In genomic region chr11:61480936-61481335, GRCh38 we compare ENCODE assay signal across 11 cellular contexts. TPM values are rescaled to one million over a fixed set of nuclear protein-coding genes. Genes with fewer than 3 reads are reported as not detected.
DNase-seq lines count a peak whose midpoint lies in the region; ATAC-seq and TF ChIP-seq lines count a peak whose summit lies in the region.
"Had no signal": no experiment of that assay in that cellular context is flagged by ENCODE, and none has a peak within 500 bp of the region (broad histone marks: within the 10 kb centered on the region; RNA-seq: fewer than 3 reads in every experiment).

No MANE protein-coding gene starts in this region.

- no peaks in the 10 kb centered on the region for H3K9me3 ChIP-seq in parathyroid adenoma (ENCODE audit: control insufficient read depth, low read length)
- H3K9me3 ChIP-seq: adrenal gland had no signal

- H3K9ac ChIP-seq in parathyroid adenoma = no peak overlapping the region

- no peak overlapping the region for H3K27ac Mint-ChIP-seq in activated naive CD4-positive, alpha-beta T cell treated with anti-CD3 and anti-CD28 coated beads, Interleukin-2, amount 50 U/mL, for 72 hours
- H3K27ac Mint-ChIP-seq: naive thymus-derived CD4-positive, alpha-beta T cell had no signal

- no peak overlapping the region for H3K4me3 ChIP-seq in brain microvascular endothelial cell (ENCODE audit: low read depth, low read length)
- H3K4me3 ChIP-seq in parathyroid adenoma (ENCODE audit: low read depth, low read length) = no peak overlapping the region
- H3K4me3 ChIP-seq: adrenal gland had no signal

- H3K27me3 ChIP-seq in brain microvascular endothelial cell (replicated peaks) (no peaks in the 10 kb centered on the region), parathyroid adenoma (ENCODE audit: control insufficient read depth, insufficient read depth, low read length) (no peaks in the 10 kb centered on the region)
- H3K27me3 ChIP-seq: adrenal gland had no signal

- DNase-seq in NCI-H748 (lab: John Stamatoyannopoulos, UW; ENCODE audit: unreplicated experiment) = peak; percentile 81
- DNase-seq in NCI-H748 treated with DMSO at 0.1 percent for 48 hours (lab: John Stamatoyannopoulos, UW) = no peak
- peak; percentile 38 for DNase-seq in NCI-H2171 (lab: John Stamatoyannopoulos, UW)
- DNase-seq in brain microvascular endothelial cell = peak; percentile 16
- no peak for DNase-seq in KG1 (lab: John Stamatoyannopoulos, UW)
- DNase-seq in activated naive CD4-positive, alpha-beta T cell treated with anti-CD3 and anti-CD28 coated beads, Interleukin-2, amount 50 U/mL, for 72 hours (ENCODE audit: low spot score in 2 of 2) = no peak
- DNase-seq: foreskin keratinocyte; naive thymus-derived CD4-positive, alpha-beta T cell had no signal

- H3K36me3 ChIP-seq in brain microvascular endothelial cell (replicated peaks) (no peaks in the 10 kb centered on the region), parathyroid adenoma (ENCODE audit: control insufficient read depth, insufficient read depth, low read length) (no peaks in the 10 kb centered on the region)
- H3K36me3 ChIP-seq: adrenal gland had no signal

- TF ChIP-seq CTCF in brain microvascular endothelial cell (IDR thresholded peaks at IDR 0.05; ENCODE audit: low read depth, low read length, missing control alignments) (no peak), parathyroid adenoma (IDR thresholded peaks at IDR 0.05) (no peak)

- no peaks in the 10 kb centered on the region for H3K79me2 ChIP-seq in parathyroid adenoma

- H2AFZ ChIP-seq in parathyroid adenoma = peak overlapping the region; percentile 15

- no peak for ATAC-seq in GM18873 (IDR thresholded peaks at IDR 0.05; ENCODE audit: low FRiP score, unreplicated experiment)
- ATAC-seq in activated naive CD4-positive, alpha-beta T cell treated with anti-CD3 and anti-CD28 coated beads, Interleukin-2, amount 50 U/mL, for 72 hours = no peak
- ATAC-seq: foreskin keratinocyte; naive thymus-derived CD4-positive, alpha-beta T cell had no signal

- H3K4me2 ChIP-seq in parathyroid adenoma (ENCODE audit: low read length) = no peak overlapping the region

- no peaks in the 10 kb centered on the region for H3K9me3 Mint-ChIP-seq in activated naive CD4-positive, alpha-beta T cell treated with anti-CD3 and anti-CD28 coated beads, Interleukin-2, amount 50 U/mL, for 72 hours
- H3K9me3 Mint-ChIP-seq: naive thymus-derived CD4-positive, alpha-beta T cell had no signal

- in situ Hi-C loops in brain microvascular endothelial cell (cut with HindIII; ENCODE audit: low pct_ligation_motif_present, low sequenced_read_pairs) = no loop called here

- H3K4me1 ChIP-seq in parathyroid adenoma = no peaks in the 10 kb centered on the region
- H3K4me1 ChIP-seq: foreskin keratinocyte had no signal

- no peaks in the 10 kb centered on the region for H3K36me3 Mint-ChIP-seq in activated naive CD4-positive, alpha-beta T cell treated with anti-CD3 and anti-CD28 coated beads, Interleukin-2, amount 50 U/mL, for 72 hours

- H3K27ac ChIP-seq in brain microvascular endothelial cell (no peak overlapping the region), parathyroid adenoma (no peak overlapping the region)
- H3K27ac ChIP-seq: adrenal gland, foreskin keratinocyte had no signal

RNA-seq across cellular contexts. Expression of gene LRRC10B, which starts 27.6 kb away (rescaled TPM):
- total RNA-seq in activated naive CD4-positive, alpha-beta T cell treated with anti-CD3 and anti-CD28 coated beads, Interleukin-2, amount 50 U/mL, for 72 hours = not detected
- total RNA-seq: foreskin keratinocyte; naive thymus-derived CD4-positive, alpha-beta T cell had no signal

RNA-seq across cellular contexts. Expression of gene SDHAF2, which starts 51.0 kb away (rescaled TPM):
- total RNA-seq in activated naive CD4-positive, alpha-beta T cell treated with anti-CD3 and anti-CD28 coated beads, Interleukin-2, amount 50 U/mL, for 72 hours = 10 to 100 TPM; 32.0 to 34.3 TPM

RNA-seq across cellular contexts. Expression of gene CPSF7, which starts 51.2 kb away (rescaled TPM):
- total RNA-seq in activated naive CD4-positive, alpha-beta T cell treated with anti-CD3 and anti-CD28 coated beads, Interleukin-2, amount 50 U/mL, for 72 hours = 100 to 1,000 TPM; 110 to 128 TPM

Comparison
In these comparisons a context has a peak if more than half of its experiments do, and no peak if none do; other contexts are left out.
1. DNase-seq: peak in NCI-H748 (single experiment), NCI-H2171 (single experiment) and brain microvascular endothelial cell (single experiment); none in NCI-H748 treated with DMSO at 0.1 percent for 48 hours (single experiment), KG1 (single experiment) and activated naive CD4-positive, alpha-beta T cell treated with anti-CD3 and anti-CD28 coated beads, Interleukin-2, amount 50 U/mL, for 72 hours (0 of 2).